Comparison of ENCODE assay signal across 15 cellular contexts in the genomic region with DNA sequence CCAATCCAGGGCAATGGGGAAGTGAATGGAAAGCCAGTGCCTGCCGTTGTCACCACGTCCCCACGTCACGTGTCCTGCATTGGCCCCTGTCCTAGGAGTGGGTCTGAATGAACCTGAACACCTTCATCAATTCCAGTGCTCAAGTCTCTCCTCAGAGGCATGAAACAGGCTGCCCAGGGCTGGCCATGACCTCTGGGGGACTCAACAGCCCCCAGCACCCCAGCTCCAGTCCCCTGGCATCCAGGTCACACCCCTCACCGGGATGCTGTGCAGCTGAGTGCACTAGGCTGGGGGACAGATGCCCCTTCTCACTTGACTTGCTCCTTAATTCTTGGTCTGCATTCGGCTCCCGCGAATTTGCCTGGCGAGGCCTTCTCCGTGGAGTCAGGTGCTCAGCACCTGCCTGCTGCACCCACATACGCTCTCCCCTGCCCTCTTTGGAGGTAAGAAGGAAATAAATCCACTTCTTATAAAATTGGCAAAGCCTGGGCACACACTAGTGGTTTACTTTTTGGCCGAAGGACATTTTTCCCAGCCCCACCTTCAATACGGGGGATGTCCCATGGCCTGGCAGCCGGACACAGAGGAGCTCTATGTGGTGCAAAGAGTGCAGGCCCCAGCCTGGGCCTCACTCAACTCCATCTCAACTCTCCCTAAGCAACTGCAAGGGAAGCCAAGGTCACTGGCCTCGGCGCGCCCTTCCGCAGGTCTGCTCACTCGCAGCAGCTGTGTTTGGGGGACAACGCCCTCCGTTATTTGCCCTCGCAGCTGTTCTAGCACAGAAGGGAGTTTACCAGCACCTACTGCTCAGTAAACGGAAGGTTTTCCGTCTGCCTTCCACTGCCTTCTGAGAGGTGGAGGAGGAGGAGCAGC.
"Had no signal": no experiment of that assay in that cellular context is flagged by ENCODE, and none has a peak within 500 bp of the region (broad histone marks: within the 10 kb centered on the region; RNA-seq: fewer than 3 reads in every experiment).

No MANE protein-coding gene starts in this region.

- H3K9me3 ChIP-seq: ascending aorta, breast epithelium, esophagus squamous epithelium, thoracic aorta, vagina had no signal

- H3K27ac ChIP-seq: ascending aorta, breast epithelium, dorsolateral prefrontal cortex, esophagus squamous epithelium, thoracic aorta, vagina had no signal

- H3K4me1 ChIP-seq: ascending aorta, breast epithelium, vagina had no signal

- H3K36me3 ChIP-seq: ascending aorta, breast epithelium, esophagus squamous epithelium, thoracic aorta, vagina had no signal

- DNase-seq: activated CD4-positive, alpha-beta T cell treated with anti-CD3 and anti-CD28 coated beads, Interleukin-2, amount 50 U/mL, for 1 hour; activated naive CD4-positive, alpha-beta T cell treated with anti-CD3 and anti-CD28 coated beads for 36 hours; activated naive CD8-positive, alpha-beta T cell treated with anti-CD3 and anti-CD28 coated beads, Interleukin-2, amount 50 U/mL, for 24 hours; activated T-cell treated with anti-CD3 and anti-CD28 coated beads for 4 hours; dorsolateral prefrontal cortex; esophagus squamous epithelium; glutamatergic neuron; kidney glomerular epithelial cell; occipital lobe; SW 1271 had no signal

- H3K27me3 ChIP-seq: ascending aorta, breast epithelium, vagina had no signal

- H3K4me3 ChIP-seq: ascending aorta, breast epithelium, dorsolateral prefrontal cortex, esophagus squamous epithelium, smooth muscle cell, thoracic aorta, vagina had no signal

- ATAC-seq: activated naive CD8-positive, alpha-beta T cell treated with anti-CD3 and anti-CD28 coated beads, Interleukin-2, amount 50 U/mL, for 24 hours had no signal
